In genomic region chr6:69945192-69945591, GRCh38 we compare ENCODE assay signal across 37 cellular contexts.
"Had no signal": no experiment of that assay in that cellular context is flagged by ENCODE, and none has a peak within 500 bp of the region (broad histone marks: within the 10 kb centered on the region; RNA-seq: fewer than 3 reads in every experiment).

No MANE protein-coding gene starts in this region.

- H3K4me1 Mint-ChIP-seq: activated CD4-positive, alpha-beta T cell treated with anti-CD3 and anti-CD28 coated beads, Interleukin-2, amount 10 ng/mL, durations not matched to agents 24 days and 14 days; activated naive CD4-positive, alpha-beta T cell treated with anti-CD3 and anti-CD28 coated beads, Interleukin-2, amount 10 ng/mL, durations not matched to agents 7 days and 5 days; activated naive CD4-positive, alpha-beta T cell treated with anti-CD3 and anti-CD28 coated beads, Interleukin-2, amount 50 U/mL, for 24 hours; central memory CD8-positive, alpha-beta T cell had no signal

- DNase-seq: activated B cell treated with CpG ODN at 0.5 μM for 24 hours; activated CD4-positive, alpha-beta memory T cell treated with anti-CD3 and anti-CD28 coated beads for 36 hours; activated CD4-positive, alpha-beta T cell treated with anti-CD3 and anti-CD28 coated beads for 4 hours; activated CD4-positive, alpha-beta T cell treated with anti-CD3 and anti-CD28 coated beads, Interleukin-2, amount 10 ng/mL, durations not matched to agents 24 days and 14 days; activated CD4-positive, alpha-beta T cell treated with anti-CD3 and anti-CD28 coated beads, Interleukin-2, amount 50 U/mL, for 1 hour; activated CD4-positive, alpha-beta T cell treated with anti-CD3 and anti-CD28 coated beads, Interleukin-2, amount 50 U/mL, for 4 hours; activated CD4-positive, CD25-positive, alpha-beta regulatory T cell treated with anti-CD3 and anti-CD28 coated beads, Interleukin-2, amount 50 U/mL, for 72 hours; activated CD8-positive, alpha-beta memory T cell treated with anti-CD3 and anti-CD28 coated beads, Interleukin-2, amount 50 U/mL, for 4 hours; activated CD8-positive, alpha-beta T cell treated with anti-CD3 and anti-CD28 coated beads for 36 hours; activated effector memory CD4-positive, alpha-beta T cell treated with Interleukin-2 at 50 U/mL for 16 hours; activated gamma-delta T cell; activated naive CD4-positive, alpha-beta T cell treated with anti-CD3 and anti-CD28 coated beads, Interleukin-2, amount 10 ng/mL, durations not matched to agents 7 days and 5 days; activated naive CD4-positive, alpha-beta T cell treated with Interleukin-2 at 50 U/mL for 16 hours; activated T-cell treated with anti-CD3 and anti-CD28 coated beads for 4 hours; activated T-cell treated with anti-CD3 and anti-CD28 coated beads, Interleukin-2, amount 50 U/mL, for 1 hour; activated T-cell treated with anti-CD3 and anti-CD28 coated beads, Interleukin-2, amount 50 U/mL, for 4 hours; activated T-cell treated with anti-CD3 and anti-CD28 coated beads, Interleukin-2, amount 50 U/mL, for 72 hours; amygdala; anterior cingulate cortex; caudate nucleus; cerebellar nuclear complex; T-helper 1 cell; T-helper 2 cell; T-helper 9 cell had no signal

- H3K27ac ChIP-seq: ascending aorta, cardiac muscle cell, VCaP had no signal

- H3K27me3 ChIP-seq: ascending aorta, cardiac muscle cell had no signal

- ATAC-seq: activated CD8-positive, alpha-beta T cell treated with anti-CD3 and anti-CD28 coated beads for 36 hours; activated T-cell treated with anti-CD3 and anti-CD28 coated beads, Interleukin-2, amount 50 U/mL, for 4 hours; activated T-cell treated with anti-CD3 and anti-CD28 coated beads, Interleukin-2, amount 50 U/mL, for 72 hours had no signal

- H3K9me3 Mint-ChIP-seq: activated B cell treated with CpG ODN at 0.5 μM for 24 hours; activated CD4-positive, alpha-beta memory T cell treated with anti-CD3 and anti-CD28 coated beads for 36 hours; activated CD4-positive, alpha-beta T cell treated with anti-CD3 and anti-CD28 coated beads, Interleukin-2, amount 10 ng/mL, durations not matched to agents 24 days and 14 days; activated CD8-positive, alpha-beta T cell treated with anti-CD3 and anti-CD28 coated beads for 36 hours; activated naive CD4-positive, alpha-beta T cell treated with anti-CD3 and anti-CD28 coated beads, Interleukin-2, amount 10 ng/mL, durations not matched to agents 7 days and 5 days; activated naive CD4-positive, alpha-beta T cell treated with anti-CD3 and anti-CD28 coated beads, Interleukin-2, amount 50 U/mL, for 24 hours; activated T-cell treated with anti-CD3 and anti-CD28 coated beads, Interleukin-2, amount 50 U/mL, for 4 hours; activated T-cell treated with anti-CD3 and anti-CD28 coated beads, Interleukin-2, amount 50 U/mL, for 72 hours; activated T-helper 1 cell treated with anti-CD3 and anti-CD28 coated beads, Interleukin-12 subunit alpha, Interleukin-12 subunit beta, Interleukin-2, Interleukin-4 antibody, amounts not matched to agents 30 ng/mL and 10 ng/mL and 1 ng/mL, durations not matched to agents 14 hours and 24 hours and 36 hours; activated T-helper 2 cell treated with anti-CD3 and anti-CD28 coated beads, Interferon-gamma antibody, Interleukin-2, Interleukin-4, amounts not matched to agents 10 μg/mL and 5 μg/mL and 100 μg/mL, durations not matched to agents 14 hours and 24 hours and 36 hours; brain; central memory CD8-positive, alpha-beta T cell; T-helper 1 cell treated with Interleukin-12 subunit alpha and Interleukin-12 subunit beta and Interleukin-4 antibody, amounts not matched to agents 30 μg/mL and 1 μg/mL, for 36 hours; T-helper 2 cell treated with Interferon-gamma antibody and Interleukin-4, amounts not matched to agents 5 μg/mL and 100 μg/mL, for 36 hours had no signal

- H3K4me3 ChIP-seq: ascending aorta, cardiac muscle cell had no signal

- H3K4me3 Mint-ChIP-seq: activated B cell treated with CpG ODN at 0.5 μM for 24 hours; activated CD4-positive, alpha-beta memory T cell treated with anti-CD3 and anti-CD28 coated beads for 36 hours; activated CD4-positive, alpha-beta T cell treated with anti-CD3 and anti-CD28 coated beads, Interleukin-2, amount 10 ng/mL, durations not matched to agents 24 days and 14 days; activated CD8-positive, alpha-beta T cell treated with anti-CD3 and anti-CD28 coated beads for 36 hours; activated naive CD4-positive, alpha-beta T cell treated with anti-CD3 and anti-CD28 coated beads, Interleukin-2, amount 10 ng/mL, durations not matched to agents 7 days and 5 days; activated naive CD4-positive, alpha-beta T cell treated with anti-CD3 and anti-CD28 coated beads, Interleukin-2, amount 50 U/mL, for 24 hours; activated naive CD8-positive, alpha-beta T cell; activated T-cell treated with anti-CD3 and anti-CD28 coated beads, Interleukin-2, amount 50 U/mL, for 4 hours; activated T-helper 1 cell treated with anti-CD3 and anti-CD28 coated beads, Interleukin-12 subunit alpha, Interleukin-12 subunit beta, Interleukin-2, Interleukin-4 antibody, amounts not matched to agents 30 ng/mL and 10 ng/mL and 1 ng/mL, durations not matched to agents 14 hours and 24 hours and 36 hours; brain; central memory CD8-positive, alpha-beta T cell; T-helper 1 cell treated with Interleukin-12 subunit alpha and Interleukin-12 subunit beta and Interleukin-4 antibody, amounts not matched to agents 30 μg/mL and 1 μg/mL, for 36 hours; T-helper 2 cell treated with Interferon-gamma antibody and Interleukin-4, amounts not matched to agents 5 μg/mL and 100 μg/mL, for 36 hours had no signal

- FAIRE-seq: bronchial epithelial cell, TTC549 had no signal

- H3K36me3 ChIP-seq: ascending aorta, cardiac muscle cell had no signal

- H3K27ac Mint-ChIP-seq: activated B cell treated with CpG ODN at 0.5 μM for 24 hours; activated CD4-positive, alpha-beta memory T cell treated with anti-CD3 and anti-CD28 coated beads for 36 hours; activated CD4-positive, alpha-beta T cell treated with anti-CD3 and anti-CD28 coated beads, Interleukin-2, amount 10 ng/mL, durations not matched to agents 24 days and 14 days; activated CD8-positive, alpha-beta T cell treated with anti-CD3 and anti-CD28 coated beads for 36 hours; activated naive CD4-positive, alpha-beta T cell treated with anti-CD3 and anti-CD28 coated beads, Interleukin-2, amount 10 ng/mL, durations not matched to agents 7 days and 5 days; activated naive CD4-positive, alpha-beta T cell treated with anti-CD3 and anti-CD28 coated beads, Interleukin-2, amount 50 U/mL, for 24 hours; activated naive CD8-positive, alpha-beta T cell; activated T-cell treated with anti-CD3 and anti-CD28 coated beads, Interleukin-2, amount 50 U/mL, for 72 hours; activated T-helper 1 cell treated with anti-CD3 and anti-CD28 coated beads, Interleukin-12 subunit alpha, Interleukin-12 subunit beta, Interleukin-2, Interleukin-4 antibody, amounts not matched to agents 30 ng/mL and 10 ng/mL and 1 ng/mL, durations not matched to agents 14 hours and 24 hours and 36 hours; activated T-helper 2 cell treated with anti-CD3 and anti-CD28 coated beads, Interferon-gamma antibody, Interleukin-2, Interleukin-4, amounts not matched to agents 10 μg/mL and 5 μg/mL and 100 μg/mL, durations not matched to agents 14 hours and 24 hours and 36 hours; brain; T-helper 1 cell treated with Interleukin-12 subunit alpha and Interleukin-12 subunit beta and Interleukin-4 antibody, amounts not matched to agents 30 μg/mL and 1 μg/mL, for 36 hours; T-helper 2 cell treated with Interferon-gamma antibody and Interleukin-4, amounts not matched to agents 5 μg/mL and 100 μg/mL, for 36 hours had no signal

- H3K9me3 ChIP-seq: ascending aorta had no signal

- H3K4me1 ChIP-seq: ascending aorta had no signal

- H3K36me3 Mint-ChIP-seq: activated CD4-positive, alpha-beta memory T cell treated with anti-CD3 and anti-CD28 coated beads for 36 hours; activated naive CD4-positive, alpha-beta T cell treated with anti-CD3 and anti-CD28 coated beads, Interleukin-2, amount 10 ng/mL, durations not matched to agents 7 days and 5 days; activated naive CD4-positive, alpha-beta T cell treated with anti-CD3 and anti-CD28 coated beads, Interleukin-2, amount 50 U/mL, for 24 hours; activated naive CD8-positive, alpha-beta T cell; brain had no signal
